In genomic region chr12:113422030-113422900, GRCh38 we compare ENCODE assay signal across 8 cellular contexts. TPM values are rescaled to one million over a fixed set of nuclear protein-coding genes. Genes with fewer than 3 reads are reported as not detected.
DNase-seq lines count a peak whose midpoint lies in the region; ATAC-seq and TF ChIP-seq lines count a peak whose summit lies in the region.

A gene with protein sequence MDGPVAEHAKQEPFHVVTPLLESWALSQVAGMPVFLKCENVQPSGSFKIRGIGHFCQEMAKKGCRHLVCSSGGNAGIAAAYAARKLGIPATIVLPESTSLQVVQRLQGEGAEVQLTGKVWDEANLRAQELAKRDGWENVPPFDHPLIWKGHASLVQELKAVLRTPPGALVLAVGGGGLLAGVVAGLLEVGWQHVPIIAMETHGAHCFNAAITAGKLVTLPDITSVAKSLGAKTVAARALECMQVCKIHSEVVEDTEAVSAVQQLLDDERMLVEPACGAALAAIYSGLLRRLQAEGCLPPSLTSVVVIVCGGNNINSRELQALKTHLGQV (plus strand): TSS chr12:113422380. CDS start chr12:113427983, 5,603 bp downstream.

- peak within 1 kb of the TSS; percentile 96 for H3K27ac Mint-ChIP-seq in activated CD4-positive, alpha-beta T cell treated with anti-CD3 and anti-CD28 coated beads for 36 hours

- H3K4me3 ChIP-seq in lung (peak within 1 kb of the TSS; percentile 47), stomach (peak within 1 kb of the TSS; percentile 41 to 57 (median 56))

- H3K4me1 ChIP-seq in lung (ENCODE audit: control insufficient read depth in 2 of 2, insufficient read depth in 2 of 2, low read length in 2 of 2): peaks cover 0 to 5% of the 10 kb centered on the region in 2 donors
- peaks cover 0 to 21% (median 14%) of the 10 kb centered on the region in 4 donors for H3K4me1 ChIP-seq in stomach

- H3K4me3 Mint-ChIP-seq in activated CD4-positive, alpha-beta T cell treated with anti-CD3 and anti-CD28 coated beads for 36 hours: peak within 1 kb of the TSS; percentile 83

- peaks cover 11% of the 10 kb centered on the region for H3K4me1 Mint-ChIP-seq in activated CD4-positive, alpha-beta T cell treated with anti-CD3 and anti-CD28 coated beads for 36 hours

- ATAC-seq in activated CD4-positive, alpha-beta T cell treated with anti-CD3 and anti-CD28 coated beads for 36 hours: peak; percentile 99
- ATAC-seq in GM21825 (IDR thresholded peaks at IDR 0.05; ENCODE audit: unreplicated experiment) (peak; percentile 90), lung (ENCODE audit: insufficient read depth, low FRiP score) (peak; percentile 89)

- no peaks in the 10 kb centered on the region for H3K27me3 ChIP-seq in lung (ENCODE audit: control insufficient read depth, insufficient read depth)
- H3K27me3 ChIP-seq in stomach: peaks cover 0 to 7% (median 0%) of the 10 kb centered on the region in 3 donors

- 9 to 10% methylated on average over 13 of the region's 13 CpGs for WGBS in lung, 2 donors
- 2 to 11% (median 7%) methylated on average over 11 to 13 of the region's 13 CpGs for WGBS in stomach, 5 donors

- H3K27ac ChIP-seq in lung (ENCODE audit: low read depth in 1 of 2, low read length in 1 of 2): peak within 1 kb of the TSS in 1 of 2 donors; percentile 40
- peak within 1 kb of the TSS; percentile 65 to 80 (median 74) for H3K27ac ChIP-seq in stomach

- peak; percentile 82 for DNase-seq in activated CD4-positive, alpha-beta T cell treated with anti-CD3 and anti-CD28 coated beads for 36 hours
- DNase-seq in activated CD4-positive, alpha-beta T cell treated with anti-CD3 and anti-CD28 coated beads, Interleukin-2, amount 50 U/mL, for 1 hour: no peak
- DNase-seq in HuH-7.5 (ENCODE audit: low spot score): peak; percentile 51
- peak; percentile 63 for DNase-seq in SK-N-DZ (ENCODE audit: low spot score)
- DNase-seq in ecto neural progenitor cell (ENCODE audit: low spot score): peak; percentile 83
- peak; percentile 76 for DNase-seq in lung (ENCODE audit: low spot score)
- DNase-seq in stomach: peak; percentile 73

- CTCF ChIA-PET in activated CD4-positive, alpha-beta T cell treated with anti-CD3 and anti-CD28 coated beads for 36 hours (lab: Charles Lee): interaction anchor here (0.7 kb wide), 1 partner anchor 39 kb away, joined by 3 read pairs; no protein-coding TSS in a partner anchor

- H3K36me3 Mint-ChIP-seq in activated CD4-positive, alpha-beta T cell treated with anti-CD3 and anti-CD28 coated beads for 36 hours (ENCODE audit: low read depth): no peaks in the 10 kb centered on the region

- H3K36me3 ChIP-seq in lung (ENCODE audit: control insufficient read depth in 2 of 2, insufficient read depth in 2 of 2, low read length in 2 of 2) (no peaks in the 10 kb centered on the region), stomach (no peaks in the 10 kb centered on the region)

- no peaks in the 10 kb centered on the region for H3K27me3 Mint-ChIP-seq in activated CD4-positive, alpha-beta T cell treated with anti-CD3 and anti-CD28 coated beads for 36 hours

- H3K9me3 ChIP-seq in lung (ENCODE audit: control insufficient read depth in 2 of 2, insufficient read depth in 1 of 2, low read length in 1 of 2): no peaks in the 10 kb centered on the region
- no peaks in the 10 kb centered on the region for H3K9me3 ChIP-seq in stomach

- intact Hi-C loops in activated CD4-positive, alpha-beta T cell treated with anti-CD3 and anti-CD28 coated beads for 36 hours (cut with DNase I, micrococcal nuclease): loop anchor here in 1 of 2 experiments (1.0 kb wide), 4 partner anchors 64 to 374 kb away; partner anchors contain the start of genes DDX54, PLBD2, RITA1 and SLC8B1
- intact Hi-C loops in stomach (cut with DNase I; ENCODE audit: low total_unique reads): no loop called here

- no peaks in the 10 kb centered on the region for H3K9me3 Mint-ChIP-seq in activated CD4-positive, alpha-beta T cell treated with anti-CD3 and anti-CD28 coated beads for 36 hours (ENCODE audit: low read depth)

- no peak for TF ChIP-seq CTCF in lung (IDR thresholded peaks at IDR 0.05; ENCODE audit: control extremely low read depth, extremely low read depth)
- no peak for TF ChIP-seq CTCF in stomach (IDR thresholded peaks at IDR 0.05)

- POLR2A ChIA-PET in activated CD4-positive, alpha-beta T cell treated with anti-CD3 and anti-CD28 coated beads for 36 hours (lab: Charles Lee): interaction anchor here (0.6 kb wide), 1 partner anchor 64 kb away, joined by 3 read pairs; the partner anchor contains the start of gene PLBD2

- TF ChIP-seq POLR2A in stomach (IDR thresholded peaks at IDR 0.05): no peak

- no peak for TF ChIP-seq EP300 in stomach (IDR thresholded peaks at IDR 0.05)

RNA-seq across cellular contexts. Expression of the gene that starts here (rescaled TPM):
- total RNA-seq in activated CD4-positive, alpha-beta T cell treated with anti-CD3 and anti-CD28 coated beads for 36 hours: 1 to 10 TPM; 1.5 to 3.9 TPM
- polyA plus RNA-seq in SK-N-DZ (2014; cell fraction: cytosol; rRNA removed): 5.6 and 9.2 TPM in 2 replicates
- 4.6 and 8.5 TPM in 2 replicates for polyA plus RNA-seq in SK-N-DZ (2014; cell fraction: nucleus; rRNA removed)
- 10 to 100 TPM in 1 of 2 donors, 1 to 10 TPM in 1; 3.0 to 15.5 TPM for total RNA-seq in lung
- 10 to 100 TPM; 10.6 to 25.8 TPM for polyA plus RNA-seq in lung
- total RNA-seq in stomach: 10 to 100 TPM in 2 of 5 donors, 1 to 10 TPM in 1, not detected in 2; 5.9 to 27.2 (median 16.2) TPM
- 10 to 100 TPM; 11.8 to 19.6 (median 13.9) TPM for polyA plus RNA-seq in stomach
